In genomic region chr6:166998256-166999144, GRCh38 we compare ENCODE assay signal across 1 cellular context.
TF ChIP-seq lines count a peak whose summit lies in the region.

No MANE protein-coding gene starts in this region.

TF ChIP-seq in GM12878, 131 proteins besides CTCF, POLR2A, EP300 and RAD21 (continues in another document):
- no peak for TF ChIP-seq KLF5 (IDR thresholded peaks at IDR 0.05; ENCODE audit: partially characterized antibody)
- 0 out of 2 replicates have a peak, but pooled peaks have one; percentile 36 for TF ChIP-seq TAF1 (IDR thresholded peaks at IDR 0.05; ENCODE audit: borderline replicate concordance, low read depth, low read length)
- TF ChIP-seq SPI1 (IDR thresholded peaks at IDR 0.05; ENCODE audit: borderline replicate concordance, insufficient read depth, low read depth, low read length): no peak
- TF ChIP-seq CREM (IDR thresholded peaks at IDR 0.05; ENCODE audit: low read depth): no peak
- TF ChIP-seq, protein P1, sequence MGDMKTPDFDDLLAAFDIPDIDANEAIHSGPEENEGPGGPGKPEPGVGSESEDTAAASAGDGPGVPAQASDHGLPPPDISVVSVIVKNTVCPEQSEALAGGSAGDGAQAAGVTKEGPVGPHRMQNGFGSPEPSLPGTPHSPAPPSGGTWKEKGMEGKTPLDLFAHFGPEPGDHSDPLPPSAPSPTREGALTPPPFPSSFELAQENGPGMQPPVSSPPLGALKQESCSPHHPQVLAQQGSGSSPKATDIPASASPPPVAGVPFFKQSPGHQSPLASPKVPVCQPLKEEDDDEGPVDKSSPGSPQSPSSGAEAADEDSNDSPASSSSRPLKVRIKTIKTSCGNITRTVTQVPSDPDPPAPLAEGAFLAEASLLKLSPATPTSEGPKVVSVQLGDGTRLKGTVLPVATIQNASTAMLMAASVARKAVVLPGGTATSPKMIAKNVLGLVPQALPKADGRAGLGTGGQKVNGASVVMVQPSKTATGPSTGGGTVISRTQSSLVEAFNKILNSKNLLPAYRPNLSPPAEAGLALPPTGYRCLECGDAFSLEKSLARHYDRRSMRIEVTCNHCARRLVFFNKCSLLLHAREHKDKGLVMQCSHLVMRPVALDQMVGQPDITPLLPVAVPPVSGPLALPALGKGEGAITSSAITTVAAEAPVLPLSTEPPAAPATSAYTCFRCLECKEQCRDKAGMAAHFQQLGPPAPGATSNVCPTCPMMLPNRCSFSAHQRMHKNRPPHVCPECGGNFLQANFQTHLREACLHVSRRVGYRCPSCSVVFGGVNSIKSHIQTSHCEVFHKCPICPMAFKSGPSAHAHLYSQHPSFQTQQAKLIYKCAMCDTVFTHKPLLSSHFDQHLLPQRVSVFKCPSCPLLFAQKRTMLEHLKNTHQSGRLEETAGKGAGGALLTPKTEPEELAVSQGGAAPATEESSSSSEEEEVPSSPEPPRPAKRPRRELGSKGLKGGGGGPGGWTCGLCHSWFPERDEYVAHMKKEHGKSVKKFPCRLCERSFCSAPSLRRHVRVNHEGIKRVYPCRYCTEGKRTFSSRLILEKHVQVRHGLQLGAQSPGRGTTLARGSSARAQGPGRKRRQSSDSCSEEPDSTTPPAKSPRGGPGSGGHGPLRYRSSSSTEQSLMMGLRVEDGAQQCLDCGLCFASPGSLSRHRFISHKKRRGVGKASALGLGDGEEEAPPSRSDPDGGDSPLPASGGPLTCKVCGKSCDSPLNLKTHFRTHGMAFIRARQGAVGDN (IDR thresholded peaks at IDR 0.05): no peak
- no peak for TF ChIP-seq MYC (IDR thresholded peaks at IDR 0.05; ENCODE audit: insufficient read depth, insufficient read length, insufficient replicate concordance, low read length, severe bottlenecking)
- no peak for TF ChIP-seq FOXK2 (IDR thresholded peaks at IDR 0.05)
- no peak for TF ChIP-seq STAT1 (conservative IDR thresholded peaks at IDR 0.05)
- TF ChIP-seq EGR1 (IDR thresholded peaks at IDR 0.05; ENCODE audit: borderline replicate concordance in 1 of 2, low read depth in 2 of 2, low read length in 2 of 2): peak in 1 of 2 experiments; percentile 38; a peak in 1 of 3 replicates
- TF ChIP-seq ESRRA (IDR thresholded peaks at IDR 0.05; ENCODE audit: low read length): no peak
- TF ChIP-seq SMAD5 (IDR thresholded peaks at IDR 0.05; ENCODE audit: low read depth): no peak
- TF ChIP-seq, protein P2, sequence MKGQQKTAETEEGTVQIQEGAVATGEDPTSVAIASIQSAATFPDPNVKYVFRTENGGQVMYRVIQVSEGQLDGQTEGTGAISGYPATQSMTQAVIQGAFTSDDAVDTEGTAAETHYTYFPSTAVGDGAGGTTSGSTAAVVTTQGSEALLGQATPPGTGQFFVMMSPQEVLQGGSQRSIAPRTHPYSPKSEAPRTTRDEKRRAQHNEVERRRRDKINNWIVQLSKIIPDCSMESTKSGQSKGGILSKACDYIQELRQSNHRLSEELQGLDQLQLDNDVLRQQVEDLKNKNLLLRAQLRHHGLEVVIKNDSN (IDR thresholded peaks at IDR 0.05; ENCODE audit: borderline replicate concordance, extremely low read length, insufficient read depth, low read depth, low read length): no peak
- TF ChIP-seq, protein P3, sequence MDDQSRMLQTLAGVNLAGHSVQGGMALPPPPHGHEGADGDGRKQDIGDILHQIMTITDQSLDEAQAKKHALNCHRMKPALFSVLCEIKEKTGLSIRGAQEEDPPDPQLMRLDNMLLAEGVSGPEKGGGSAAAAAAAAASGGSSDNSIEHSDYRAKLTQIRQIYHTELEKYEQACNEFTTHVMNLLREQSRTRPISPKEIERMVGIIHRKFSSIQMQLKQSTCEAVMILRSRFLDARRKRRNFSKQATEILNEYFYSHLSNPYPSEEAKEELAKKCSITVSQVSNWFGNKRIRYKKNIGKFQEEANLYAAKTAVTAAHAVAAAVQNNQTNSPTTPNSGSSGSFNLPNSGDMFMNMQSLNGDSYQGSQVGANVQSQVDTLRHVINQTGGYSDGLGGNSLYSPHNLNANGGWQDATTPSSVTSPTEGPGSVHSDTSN (IDR thresholded peaks at IDR 0.05; ENCODE audit: insufficient replicate concordance, low read depth, low read length): no peak
- TF ChIP-seq SUPT20H (IDR thresholded peaks at IDR 0.05; ENCODE audit: borderline replicate concordance, control insufficient read depth, low read depth, low read length): no peak
- peak; percentile 97 for TF ChIP-seq MXI1 (IDR thresholded peaks at IDR 0.05; ENCODE audit: low read depth, low read length)
- peak; percentile 99 for TF ChIP-seq SIN3A (IDR thresholded peaks at IDR 0.05; ENCODE audit: low read depth, low read length)
- no peak for TF ChIP-seq BCL3 (IDR thresholded peaks at IDR 0.05; ENCODE audit: borderline replicate concordance, insufficient read depth, low read depth, low read length, poor library complexity, severe bottlenecking)
- TF ChIP-seq BHLHE40 (IDR thresholded peaks at IDR 0.05; ENCODE audit: borderline replicate concordance in 1 of 2, low read depth in 2 of 2, low read length in 1 of 2): peak in 1 of 2 experiments; percentile 8; a peak in 1 of 4 replicates
- no peak for TF ChIP-seq WRNIP1 (IDR thresholded peaks at IDR 0.05; ENCODE audit: borderline replicate concordance, low read depth, low read length)
- TF ChIP-seq YY1 (IDR thresholded peaks at IDR 0.05; ENCODE audit: low read depth, low read length): no peak
- TF ChIP-seq, protein P4, sequence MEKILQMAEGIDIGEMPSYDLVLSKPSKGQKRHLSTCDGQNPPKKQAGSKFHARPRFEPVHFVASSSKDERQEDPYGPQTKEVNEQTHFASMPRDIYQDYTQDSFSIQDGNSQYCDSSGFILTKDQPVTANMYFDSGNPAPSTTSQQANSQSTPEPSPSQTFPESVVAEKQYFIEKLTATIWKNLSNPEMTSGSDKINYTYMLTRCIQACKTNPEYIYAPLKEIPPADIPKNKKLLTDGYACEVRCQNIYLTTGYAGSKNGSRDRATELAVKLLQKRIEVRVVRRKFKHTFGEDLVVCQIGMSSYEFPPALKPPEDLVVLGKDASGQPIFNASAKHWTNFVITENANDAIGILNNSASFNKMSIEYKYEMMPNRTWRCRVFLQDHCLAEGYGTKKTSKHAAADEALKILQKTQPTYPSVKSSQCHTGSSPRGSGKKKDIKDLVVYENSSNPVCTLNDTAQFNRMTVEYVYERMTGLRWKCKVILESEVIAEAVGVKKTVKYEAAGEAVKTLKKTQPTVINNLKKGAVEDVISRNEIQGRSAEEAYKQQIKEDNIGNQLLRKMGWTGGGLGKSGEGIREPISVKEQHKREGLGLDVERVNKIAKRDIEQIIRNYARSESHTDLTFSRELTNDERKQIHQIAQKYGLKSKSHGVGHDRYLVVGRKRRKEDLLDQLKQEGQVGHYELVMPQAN (conservative IDR thresholded peaks at IDR 0.05): peak; percentile 100
- TF ChIP-seq ZZZ3 (IDR thresholded peaks at IDR 0.05; ENCODE audit: control insufficient read depth, insufficient read length, low read depth): no peak
- TF ChIP-seq RAD51 (IDR thresholded peaks at IDR 0.05): no peak
- no peak for TF ChIP-seq IKZF1 (conservative IDR thresholded peaks at IDR 0.05)
- TF ChIP-seq SP1 (IDR thresholded peaks at IDR 0.05; ENCODE audit: low read depth, low read length): peak; percentile 66
- TF ChIP-seq, protein P5, sequence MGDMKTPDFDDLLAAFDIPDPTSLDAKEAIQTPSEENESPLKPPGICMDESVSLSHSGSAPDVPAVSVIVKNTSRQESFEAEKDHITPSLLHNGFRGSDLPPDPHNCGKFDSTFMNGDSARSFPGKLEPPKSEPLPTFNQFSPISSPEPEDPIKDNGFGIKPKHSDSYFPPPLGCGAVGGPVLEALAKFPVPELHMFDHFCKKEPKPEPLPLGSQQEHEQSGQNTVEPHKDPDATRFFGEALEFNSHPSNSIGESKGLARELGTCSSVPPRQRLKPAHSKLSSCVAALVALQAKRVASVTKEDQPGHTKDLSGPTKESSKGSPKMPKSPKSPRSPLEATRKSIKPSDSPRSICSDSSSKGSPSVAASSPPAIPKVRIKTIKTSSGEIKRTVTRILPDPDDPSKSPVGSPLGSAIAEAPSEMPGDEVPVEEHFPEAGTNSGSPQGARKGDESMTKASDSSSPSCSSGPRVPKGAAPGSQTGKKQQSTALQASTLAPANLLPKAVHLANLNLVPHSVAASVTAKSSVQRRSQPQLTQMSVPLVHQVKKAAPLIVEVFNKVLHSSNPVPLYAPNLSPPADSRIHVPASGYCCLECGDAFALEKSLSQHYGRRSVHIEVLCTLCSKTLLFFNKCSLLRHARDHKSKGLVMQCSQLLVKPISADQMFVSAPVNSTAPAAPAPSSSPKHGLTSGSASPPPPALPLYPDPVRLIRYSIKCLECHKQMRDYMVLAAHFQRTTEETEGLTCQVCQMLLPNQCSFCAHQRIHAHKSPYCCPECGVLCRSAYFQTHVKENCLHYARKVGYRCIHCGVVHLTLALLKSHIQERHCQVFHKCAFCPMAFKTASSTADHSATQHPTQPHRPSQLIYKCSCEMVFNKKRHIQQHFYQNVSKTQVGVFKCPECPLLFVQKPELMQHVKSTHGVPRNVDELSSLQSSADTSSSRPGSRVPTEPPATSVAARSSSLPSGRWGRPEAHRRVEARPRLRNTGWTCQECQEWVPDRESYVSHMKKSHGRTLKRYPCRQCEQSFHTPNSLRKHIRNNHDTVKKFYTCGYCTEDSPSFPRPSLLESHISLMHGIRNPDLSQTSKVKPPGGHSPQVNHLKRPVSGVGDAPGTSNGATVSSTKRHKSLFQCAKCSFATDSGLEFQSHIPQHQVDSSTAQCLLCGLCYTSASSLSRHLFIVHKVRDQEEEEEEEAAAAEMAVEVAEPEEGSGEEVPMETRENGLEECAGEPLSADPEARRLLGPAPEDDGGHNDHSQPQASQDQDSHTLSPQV (IDR thresholded peaks at IDR 0.05): no peak
- no peak for TF ChIP-seq SMARCA5 (IDR thresholded peaks at IDR 0.05)
- TF ChIP-seq ETV6 (conservative IDR thresholded peaks at IDR 0.05 in 1 of 2, IDR thresholded peaks at IDR 0.05 in 1 of 2; ENCODE audit: borderline replicate concordance in 1 of 2, low read depth in 1 of 2): no peak
- no peak for TF ChIP-seq ATF2 (IDR thresholded peaks at IDR 0.05; ENCODE audit: low read length)
- no peak for TF ChIP-seq ZNF24 (IDR thresholded peaks at IDR 0.05)
- 0 out of 2 replicates have a peak, but pooled peaks have one; percentile 18 for TF ChIP-seq SMC3 (IDR thresholded peaks at IDR 0.05; ENCODE audit: borderline replicate concordance, low read length)
- TF ChIP-seq ASH2L (IDR thresholded peaks at IDR 0.05; ENCODE audit: borderline replicate concordance, low read depth): no peak
- TF ChIP-seq POLR2AphosphoS5 (IDR thresholded peaks at IDR 0.05; ENCODE audit: low read length): peak; percentile 57; the same call in 1 of the 2 replicates
- no peak for TF ChIP-seq SREBF2 (IDR thresholded peaks at IDR 0.05; ENCODE audit: low read length)
- peak; percentile 96 for TF ChIP-seq E2F4 (IDR thresholded peaks at IDR 0.05; ENCODE audit: low read depth, low read length)
- TF ChIP-seq GATAD2B (conservative IDR thresholded peaks at IDR 0.05; ENCODE audit: low read depth): peak; percentile 16
- no peak for TF ChIP-seq BACH1 (IDR thresholded peaks at IDR 0.05; ENCODE audit: borderline replicate concordance)
- TF ChIP-seq E4F1 (IDR thresholded peaks at IDR 0.05; ENCODE audit: borderline replicate concordance, partially characterized antibody): no peak
